1 cellular context compared by ENCODE assay signal in genomic region chr11:72821920-72822799, GRCh38.
A peak's percentile ranks its signal among the peaks of the same experiment; 100 is the strongest.
TF ChIP-seq lines count a peak whose summit lies in the region.

No MANE protein-coding gene starts in this region.

TF ChIP-seq in GM12878, 131 proteins besides CTCF, POLR2A, EP300 and RAD21 (continued from another document and continues in another):
- TF ChIP-seq ZNF622 (IDR thresholded peaks at IDR 0.05) (no peak), EED (IDR thresholded peaks at IDR 0.05; ENCODE audit: low read depth) (peak; percentile 83), MTA2 (IDR thresholded peaks at IDR 0.05; ENCODE audit: low read depth) (no peak), SREBF2 (IDR thresholded peaks at IDR 0.05; ENCODE audit: low read length) (peak; percentile 50; the same call in 1 of the 2 replicates), CBFB (IDR thresholded peaks at IDR 0.05; ENCODE audit: low read depth) (peak; percentile 85), NFIC (IDR thresholded peaks at IDR 0.05; ENCODE audit: low read depth, low read length) (no peak), SPI1 (IDR thresholded peaks at IDR 0.05; ENCODE audit: borderline replicate concordance, insufficient read depth, low read depth, low read length) (no peak), EZH2 (IDR thresholded peaks at IDR 0.05; ENCODE audit: borderline replicate concordance, control insufficient read depth, low read depth, low read length) (no peak), SMAD5 (IDR thresholded peaks at IDR 0.05; ENCODE audit: low read depth) (no peak; the same call in 1 of the 2 replicates), PML (IDR thresholded peaks at IDR 0.05; ENCODE audit: low read length) (no peak), NR2F1 (conservative IDR thresholded peaks at IDR 0.05) (no peak), MYC (IDR thresholded peaks at IDR 0.05; ENCODE audit: insufficient read depth, insufficient read length, insufficient replicate concordance, low read length, severe bottlenecking) (no peak), SMAD1 (IDR thresholded peaks at IDR 0.05; ENCODE audit: low read depth, partially characterized antibody) (no peak), MEF2B (IDR thresholded peaks at IDR 0.05; ENCODE audit: partially characterized antibody, poor library complexity, severe bottlenecking) (peak; percentile 27), TCF7 (IDR thresholded peaks at IDR 0.05; ENCODE audit: borderline replicate concordance) (no peak), ZNF384 (IDR thresholded peaks at IDR 0.05; ENCODE audit: borderline replicate concordance, low read depth, low read length) (no peak), USF2 (IDR thresholded peaks at IDR 0.05; ENCODE audit: borderline replicate concordance, low read depth, low read length) (no peak), EGR1 (IDR thresholded peaks at IDR 0.05; ENCODE audit: borderline replicate concordance in 1 of 2, low read depth in 2 of 2, low read length in 2 of 2) (peak; percentile 78 to 83), ZNF217 (IDR thresholded peaks at IDR 0.05) (peak; percentile 48; the same call in 1 of the 2 replicates), ZZZ3 (IDR thresholded peaks at IDR 0.05; ENCODE audit: control insufficient read depth, insufficient read length, low read depth) (no peak), RELA (IDR thresholded peaks at IDR 0.05; ENCODE audit: borderline replicate concordance, partially characterized antibody) (no peak), CHD4 (IDR thresholded peaks at IDR 0.05) (no peak), RELB (IDR thresholded peaks at IDR 0.05; ENCODE audit: low read depth) (no peak), RCOR1 (conservative IDR thresholded peaks at IDR 0.05; ENCODE audit: low read depth, low read length) (no peak), CBX3 (IDR thresholded peaks at IDR 0.05; ENCODE audit: borderline replicate concordance, low read depth) (no peak), GATAD2B (conservative IDR thresholded peaks at IDR 0.05; ENCODE audit: low read depth) (no peak), KLF5 (IDR thresholded peaks at IDR 0.05; ENCODE audit: partially characterized antibody) (no peak), ZBTB11 (CRISPR knock-in tag; IDR thresholded peaks at IDR 0.05) (no peak), SUPT20H (IDR thresholded peaks at IDR 0.05; ENCODE audit: borderline replicate concordance, control insufficient read depth, low read depth, low read length) (no peak), POLR2AphosphoS5 (IDR thresholded peaks at IDR 0.05; ENCODE audit: low read length) (peak; percentile 40), DPF2 (IDR thresholded peaks at IDR 0.05) (no peak), SRF (IDR thresholded peaks at IDR 0.05; ENCODE audit: low read depth in 2 of 2, low read length in 2 of 2) (no peak), IKZF1 (conservative IDR thresholded peaks at IDR 0.05) (peak; percentile 80), NFXL1 (IDR thresholded peaks at IDR 0.05; ENCODE audit: borderline replicate concordance) (no peak), CEBPZ (IDR thresholded peaks at IDR 0.05; ENCODE audit: low read depth, low read length) (no peak), TARDBP (IDR thresholded peaks at IDR 0.05; ENCODE audit: borderline replicate concordance) (0 out of 2 replicates have a peak, but pooled peaks have one; percentile 25), BRCA1 (IDR thresholded peaks at IDR 0.05; ENCODE audit: low read depth, low read length) (no peak), TAF1 (IDR thresholded peaks at IDR 0.05; ENCODE audit: borderline replicate concordance, low read depth, low read length) (no peak), TBL1XR1 (IDR thresholded peaks at IDR 0.05; ENCODE audit: low read depth, low read length) (no peak), FOXK2 (IDR thresholded peaks at IDR 0.05) (no peak), GABPA (IDR thresholded peaks at IDR 0.05; ENCODE audit: low read depth) (no peak), MEF2A (IDR thresholded peaks at IDR 0.05; ENCODE audit: insufficient read depth, low read depth, low read length) (no peak), RB1 (IDR thresholded peaks at IDR 0.05; ENCODE audit: borderline replicate concordance) (0 out of 2 replicates have a peak, but pooled peaks have one; percentile 18), POLR2AphosphoS2 (IDR thresholded peaks at IDR 0.05; ENCODE audit: low read depth, low read length) (peak; percentile 17; the same call in 1 of the 2 replicates), FOXM1 (IDR thresholded peaks at IDR 0.05; ENCODE audit: low read depth, low read length) (no peak), IRF3 (IDR thresholded peaks at IDR 0.05) (no peak), TCF12 (IDR thresholded peaks at IDR 0.05; ENCODE audit: low read depth, low read length) (peak; percentile 87)
- TF ChIP-seq, protein P1, sequence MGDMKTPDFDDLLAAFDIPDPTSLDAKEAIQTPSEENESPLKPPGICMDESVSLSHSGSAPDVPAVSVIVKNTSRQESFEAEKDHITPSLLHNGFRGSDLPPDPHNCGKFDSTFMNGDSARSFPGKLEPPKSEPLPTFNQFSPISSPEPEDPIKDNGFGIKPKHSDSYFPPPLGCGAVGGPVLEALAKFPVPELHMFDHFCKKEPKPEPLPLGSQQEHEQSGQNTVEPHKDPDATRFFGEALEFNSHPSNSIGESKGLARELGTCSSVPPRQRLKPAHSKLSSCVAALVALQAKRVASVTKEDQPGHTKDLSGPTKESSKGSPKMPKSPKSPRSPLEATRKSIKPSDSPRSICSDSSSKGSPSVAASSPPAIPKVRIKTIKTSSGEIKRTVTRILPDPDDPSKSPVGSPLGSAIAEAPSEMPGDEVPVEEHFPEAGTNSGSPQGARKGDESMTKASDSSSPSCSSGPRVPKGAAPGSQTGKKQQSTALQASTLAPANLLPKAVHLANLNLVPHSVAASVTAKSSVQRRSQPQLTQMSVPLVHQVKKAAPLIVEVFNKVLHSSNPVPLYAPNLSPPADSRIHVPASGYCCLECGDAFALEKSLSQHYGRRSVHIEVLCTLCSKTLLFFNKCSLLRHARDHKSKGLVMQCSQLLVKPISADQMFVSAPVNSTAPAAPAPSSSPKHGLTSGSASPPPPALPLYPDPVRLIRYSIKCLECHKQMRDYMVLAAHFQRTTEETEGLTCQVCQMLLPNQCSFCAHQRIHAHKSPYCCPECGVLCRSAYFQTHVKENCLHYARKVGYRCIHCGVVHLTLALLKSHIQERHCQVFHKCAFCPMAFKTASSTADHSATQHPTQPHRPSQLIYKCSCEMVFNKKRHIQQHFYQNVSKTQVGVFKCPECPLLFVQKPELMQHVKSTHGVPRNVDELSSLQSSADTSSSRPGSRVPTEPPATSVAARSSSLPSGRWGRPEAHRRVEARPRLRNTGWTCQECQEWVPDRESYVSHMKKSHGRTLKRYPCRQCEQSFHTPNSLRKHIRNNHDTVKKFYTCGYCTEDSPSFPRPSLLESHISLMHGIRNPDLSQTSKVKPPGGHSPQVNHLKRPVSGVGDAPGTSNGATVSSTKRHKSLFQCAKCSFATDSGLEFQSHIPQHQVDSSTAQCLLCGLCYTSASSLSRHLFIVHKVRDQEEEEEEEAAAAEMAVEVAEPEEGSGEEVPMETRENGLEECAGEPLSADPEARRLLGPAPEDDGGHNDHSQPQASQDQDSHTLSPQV (IDR thresholded peaks at IDR 0.05) = no peak
- TF ChIP-seq, protein P2, sequence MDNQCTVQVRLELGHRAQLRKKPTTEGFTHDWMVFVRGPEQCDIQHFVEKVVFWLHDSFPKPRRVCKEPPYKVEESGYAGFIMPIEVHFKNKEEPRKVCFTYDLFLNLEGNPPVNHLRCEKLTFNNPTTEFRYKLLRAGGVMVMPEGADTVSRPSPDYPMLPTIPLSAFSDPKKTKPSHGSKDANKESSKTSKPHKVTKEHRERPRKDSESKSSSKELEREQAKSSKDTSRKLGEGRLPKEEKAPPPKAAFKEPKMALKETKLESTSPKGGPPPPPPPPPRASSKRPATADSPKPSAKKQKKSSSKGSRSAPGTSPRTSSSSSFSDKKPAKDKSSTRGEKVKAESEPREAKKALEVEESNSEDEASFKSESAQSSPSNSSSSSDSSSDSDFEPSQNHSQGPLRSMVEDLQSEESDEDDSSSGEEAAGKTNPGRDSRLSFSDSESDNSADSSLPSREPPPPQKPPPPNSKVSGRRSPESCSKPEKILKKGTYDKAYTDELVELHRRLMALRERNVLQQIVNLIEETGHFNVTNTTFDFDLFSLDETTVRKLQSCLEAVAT (IDR thresholded peaks at IDR 0.05) = no peak
- TF ChIP-seq, protein P3, sequence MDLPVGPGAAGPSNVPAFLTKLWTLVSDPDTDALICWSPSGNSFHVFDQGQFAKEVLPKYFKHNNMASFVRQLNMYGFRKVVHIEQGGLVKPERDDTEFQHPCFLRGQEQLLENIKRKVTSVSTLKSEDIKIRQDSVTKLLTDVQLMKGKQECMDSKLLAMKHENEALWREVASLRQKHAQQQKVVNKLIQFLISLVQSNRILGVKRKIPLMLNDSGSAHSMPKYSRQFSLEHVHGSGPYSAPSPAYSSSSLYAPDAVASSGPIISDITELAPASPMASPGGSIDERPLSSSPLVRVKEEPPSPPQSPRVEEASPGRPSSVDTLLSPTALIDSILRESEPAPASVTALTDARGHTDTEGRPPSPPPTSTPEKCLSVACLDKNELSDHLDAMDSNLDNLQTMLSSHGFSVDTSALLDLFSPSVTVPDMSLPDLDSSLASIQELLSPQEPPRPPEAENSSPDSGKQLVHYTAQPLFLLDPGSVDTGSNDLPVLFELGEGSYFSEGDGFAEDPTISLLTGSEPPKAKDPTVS (IDR thresholded peaks at IDR 0.05; ENCODE audit: low read depth, low read length) = no peak
